In genomic region chr5:132250547-132250946, GRCh38 we compare ENCODE assay signal across 15 cellular contexts. TPM values are rescaled to one million over a fixed set of nuclear protein-coding genes. Genes with fewer than 3 reads are reported as not detected.
A peak's percentile ranks its signal among the peaks of the same experiment; 100 is the strongest.
DNase-seq lines count a peak whose midpoint lies in the region; ATAC-seq and TF ChIP-seq lines count a peak whose summit lies in the region.
"Had no signal": no experiment of that assay in that cellular context is flagged by ENCODE, and none has a peak within 500 bp of the region (broad histone marks: within the 10 kb centered on the region; RNA-seq: fewer than 3 reads in every experiment).

No MANE protein-coding gene starts in this region.

- no peak for TF ChIP-seq EP300 in sigmoid colon (IDR thresholded peaks at IDR 0.05)

- H3K36me3 Mint-ChIP-seq in activated T-helper 1 cell treated with anti-CD3 and anti-CD28 coated beads, Interleukin-12 subunit alpha, Interleukin-12 subunit beta, Interleukin-2, Interleukin-4 antibody, amounts not matched to agents 30 ng/mL and 10 ng/mL and 1 ng/mL, durations not matched to agents 14 hours and 24 hours and 36 hours (ENCODE audit: low read depth) = peaks cover under 1% of the 10 kb centered on the region
- H3K36me3 Mint-ChIP-seq: IgD-negative memory B cell had no signal

- 95 to 96% methylated on average over 2 of the region's 2 CpGs for WGBS in sigmoid colon, 2 donors
- WGBS in psoas muscle, 3 donors = 58 to 83% (median 62%) methylated on average over 2 of the region's 2 CpGs

- TF ChIP-seq POLR2A in sigmoid colon (IDR thresholded peaks at IDR 0.05) (no peak), gastrocnemius medialis (IDR thresholded peaks at IDR 0.05) (no peak)

- H3K4me1 Mint-ChIP-seq in activated T-helper 1 cell treated with anti-CD3 and anti-CD28 coated beads, Interleukin-12 subunit alpha, Interleukin-12 subunit beta, Interleukin-2, Interleukin-4 antibody, amounts not matched to agents 30 ng/mL and 10 ng/mL and 1 ng/mL, durations not matched to agents 14 hours and 24 hours and 36 hours (ENCODE audit: low read depth) = no peaks in the 10 kb centered on the region
- H3K4me1 Mint-ChIP-seq: IgD-negative memory B cell had no signal

- H3K27me3 ChIP-seq in ascending aorta = no peaks in the 10 kb centered on the region
- H3K27me3 ChIP-seq in layer of hippocampus (ENCODE audit: control insufficient read depth, insufficient read depth, low read length) = no peaks in the 10 kb centered on the region
- H3K27me3 ChIP-seq in sigmoid colon = no peaks in the 10 kb centered on the region
- H3K27me3 ChIP-seq in gastrocnemius medialis = no peaks in the 10 kb centered on the region
- H3K27me3 ChIP-seq in psoas muscle (ENCODE audit: insufficient read depth in 3 of 3, low read length in 2 of 3) = no peaks in the 10 kb centered on the region

- no peak overlapping the region for H3K27ac Mint-ChIP-seq in activated T-helper 1 cell treated with anti-CD3 and anti-CD28 coated beads, Interleukin-12 subunit alpha, Interleukin-12 subunit beta, Interleukin-2, Interleukin-4 antibody, amounts not matched to agents 30 ng/mL and 10 ng/mL and 1 ng/mL, durations not matched to agents 14 hours and 24 hours and 36 hours
- H3K27ac Mint-ChIP-seq: IgD-negative memory B cell had no signal

- H3K4me3 Mint-ChIP-seq in activated T-helper 1 cell treated with anti-CD3 and anti-CD28 coated beads, Interleukin-12 subunit alpha, Interleukin-12 subunit beta, Interleukin-2, Interleukin-4 antibody, amounts not matched to agents 30 ng/mL and 10 ng/mL and 1 ng/mL, durations not matched to agents 14 hours and 24 hours and 36 hours = no peak overlapping the region
- H3K4me3 Mint-ChIP-seq: IgD-negative memory B cell had no signal

- no peaks in the 10 kb centered on the region for H3K36me3 ChIP-seq in ascending aorta
- no peaks in the 10 kb centered on the region for H3K36me3 ChIP-seq in sigmoid colon
- H3K36me3 ChIP-seq in gastrocnemius medialis = no peaks in the 10 kb centered on the region
- H3K36me3 ChIP-seq in psoas muscle (ENCODE audit: insufficient read depth in 1 of 2, low read depth in 1 of 2) = no peaks in the 10 kb centered on the region

- peak; percentile 64 for DNase-seq in G401 (ENCODE audit: low spot score)
- DNase-seq in ascending aorta (ENCODE audit: low spot score in 2 of 2) = no peak
- peak; percentile 12 for DNase-seq in sigmoid colon
- no peak for DNase-seq in gastrocnemius medialis
- no peak for DNase-seq in inferior parietal cortex (ENCODE audit: extremely low spot score)
- no peak for DNase-seq in psoas muscle
- no peak for DNase-seq in activated T-helper 1 cell treated with anti-CD3 and anti-CD28 coated beads, Interleukin-12 subunit alpha, Interleukin-12 subunit beta, Interleukin-2, Interleukin-4 antibody, amounts not matched to agents 30 ng/mL and 10 ng/mL and 1 ng/mL, durations not matched to agents 14 hours and 24 hours and 36 hours (ENCODE audit: low spot score)
- DNase-seq: DMS 273 treated with DMSO at 0.1 percent for 48 hours, H7, NCI-H1105 treated with DMSO at 0.1 percent for 48 hours, NCI-H187 treated with DMSO at 0.1 percent for 48 hours, NCI-H69, SHP77 treated with DMSO at 0.1 percent for 48 hours had no signal

- peaks cover 5 to 21% of the 10 kb centered on the region in 2 donors for H3K4me1 ChIP-seq in ascending aorta
- peaks cover 0 to 14% (median 11%) of the 10 kb centered on the region in 4 donors for H3K4me1 ChIP-seq in sigmoid colon
- H3K4me1 ChIP-seq in gastrocnemius medialis = peaks cover 3 to 5% of the 10 kb centered on the region in 2 donors
- peaks cover 8% of the 10 kb centered on the region for H3K4me1 ChIP-seq in psoas muscle

- H3K9me3 ChIP-seq in ascending aorta (peaks cover 0 to 20% of the 10 kb centered on the region in 2 donors), sigmoid colon (no peaks in the 10 kb centered on the region), gastrocnemius medialis (no peaks in the 10 kb centered on the region), psoas muscle (peaks cover 13% of the 10 kb centered on the region)

- peaks cover 20% of the 10 kb centered on the region for H3K27me3 Mint-ChIP-seq in activated T-helper 1 cell treated with anti-CD3 and anti-CD28 coated beads, Interleukin-12 subunit alpha, Interleukin-12 subunit beta, Interleukin-2, Interleukin-4 antibody, amounts not matched to agents 30 ng/mL and 10 ng/mL and 1 ng/mL, durations not matched to agents 14 hours and 24 hours and 36 hours (ENCODE audit: insufficient read depth)

- H3K4me3 ChIP-seq in ascending aorta (no peak overlapping the region), sigmoid colon (no peak overlapping the region), gastrocnemius medialis (no peak overlapping the region), psoas muscle (no peak overlapping the region)

- TF ChIP-seq CTCF in ascending aorta (IDR thresholded peaks at IDR 0.05) (no peak), sigmoid colon (IDR thresholded peaks at IDR 0.05) (no peak), gastrocnemius medialis (IDR thresholded peaks at IDR 0.05 in 4 of 5, conservative IDR thresholded peaks at IDR 0.05 in 1 of 5) (no peak), psoas muscle (IDR thresholded peaks at IDR 0.05) (no peak)

- ATAC-seq in gastrocnemius medialis = no peak
- no peak for ATAC-seq in psoas muscle

- H3K9me3 Mint-ChIP-seq in activated T-helper 1 cell treated with anti-CD3 and anti-CD28 coated beads, Interleukin-12 subunit alpha, Interleukin-12 subunit beta, Interleukin-2, Interleukin-4 antibody, amounts not matched to agents 30 ng/mL and 10 ng/mL and 1 ng/mL, durations not matched to agents 14 hours and 24 hours and 36 hours = peaks cover 14% of the 10 kb centered on the region

- in situ Hi-C loops in G401 (cut with HindIII; ENCODE audit: low sequenced_read_pairs) (no loop called here), gastrocnemius medialis (cut with MboI; ENCODE audit: low sequenced_read_pairs in 4 of 4) (loop anchor here in 1 of 4 donors (25.0 kb wide), 1 partner anchor 262 kb away; no protein-coding TSS in a partner anchor)

- peak overlapping the region; percentile 80 to 88 for H3K27ac ChIP-seq in ascending aorta
- H3K27ac ChIP-seq in layer of hippocampus (ENCODE audit: low read depth, low read length) = peak overlapping the region; percentile 35
- no peak overlapping the region for H3K27ac ChIP-seq in sigmoid colon
- H3K27ac ChIP-seq in gastrocnemius medialis = no peak overlapping the region
- no peak overlapping the region for H3K27ac ChIP-seq in psoas muscle

- intact Hi-C loops in ascending aorta (cut with DNase I) = loop anchor here (5.0 to 10.0 kb wide), 3 partner anchors 146 to 616 kb away; partner anchors contain the start of gene RAPGEF6
- intact Hi-C loops in sigmoid colon (cut with DNase I) = no loop called here
- intact Hi-C loops in gastrocnemius medialis (cut with DNase I; ENCODE audit: low total_unique reads) = no loop called here
- intact Hi-C loops in psoas muscle (cut with DNase I) = no loop called here
- intact Hi-C loops in activated T-helper 1 cell treated with anti-CD3 and anti-CD28 coated beads, Interleukin-12 subunit alpha, Interleukin-12 subunit beta, Interleukin-2, Interleukin-4 antibody, amounts not matched to agents 30 ng/mL and 10 ng/mL and 1 ng/mL, durations not matched to agents 14 hours and 24 hours and 36 hours (cut with micrococcal nuclease) = no loop called here

RNA-seq across cellular contexts. Expression of gene PDLIM4, which starts 6.9 kb away (rescaled TPM):
- total RNA-seq in G401 (2014; rRNA removed; shearing (Covaris generic)) = not detected in 2 replicates
- total RNA-seq in ascending aorta = 49.1 TPM
- 100 to 1,000 TPM in 2 of 4 donors, 10 to 100 TPM in 2; 38.2 to 133 (median 90.1) TPM for total RNA-seq in sigmoid colon
- 10 to 100 TPM in 2 of 3 donors, 1 to 10 TPM in 1; 2.1 to 16.5 (median 11.4) TPM for polyA plus RNA-seq in sigmoid colon
- total RNA-seq in gastrocnemius medialis = 1 to 10 TPM in 3 of 4 donors, under 1 TPM in 1; 0.66 to 8.0 (median 5.3) TPM
- total RNA-seq in psoas muscle = 1 to 10 TPM; 3.2 to 6.6 (median 5.6) TPM
- polyA plus RNA-seq in psoas muscle = 1 to 10 TPM; 1.8 to 6.4 (median 3.0) TPM
- total RNA-seq in activated T-helper 1 cell treated with anti-CD3 and anti-CD28 coated beads, Interleukin-12 subunit alpha, Interleukin-12 subunit beta, Interleukin-2, Interleukin-4 antibody, amounts not matched to agents 30 ng/mL and 10 ng/mL and 1 ng/mL, durations not matched to agents 14 hours and 24 hours and 36 hours = 1.4 and 2.0 TPM in 2 replicates
- polyA plus RNA-seq: IgD-negative memory B cell had no signal

RNA-seq across cellular contexts. Expression of gene P4HA2, which starts 22.9 kb away (rescaled TPM):
- 24.7 and 26.2 TPM in 2 replicates for total RNA-seq in G401 (2014; rRNA removed; shearing (Covaris generic))
- 22.6 TPM for total RNA-seq in ascending aorta
- total RNA-seq in sigmoid colon = 10 to 100 TPM; 23.9 to 35.2 (median 28.9) TPM
- polyA plus RNA-seq in sigmoid colon = 10 to 100 TPM in 2 of 3 donors, 1 to 10 TPM in 1; 4.2 to 24.8 (median 12.5) TPM
- total RNA-seq in gastrocnemius medialis = 10 to 100 TPM in 2 of 4 donors, 1 to 10 TPM in 2; 5.8 to 15.7 (median 10.3) TPM
- 10 to 100 TPM; 12.5 to 21.6 (median 16.6) TPM for total RNA-seq in psoas muscle
- polyA plus RNA-seq in psoas muscle = 10 to 100 TPM; 10.2 to 13.7 (median 13.0) TPM
- 48.7 and 49.4 TPM in 2 replicates for total RNA-seq in activated T-helper 1 cell treated with anti-CD3 and anti-CD28 coated beads, Interleukin-12 subunit alpha, Interleukin-12 subunit beta, Interleukin-2, Interleukin-4 antibody, amounts not matched to agents 30 ng/mL and 10 ng/mL and 1 ng/mL, durations not matched to agents 14 hours and 24 hours and 36 hours

RNA-seq across cellular contexts. Expression of gene SLC22A4, which starts 43.6 kb away (rescaled TPM):
- 0.31 TPM in 1 of 2 replicates, not detected in the other for total RNA-seq in G401 (2014; rRNA removed; shearing (Covaris generic))
- total RNA-seq in ascending aorta (18.1 TPM), sigmoid colon (1 to 10 TPM in 2 of 4 donors, under 1 TPM in 2; 0.49 to 3.4 (median 0.95) TPM), gastrocnemius medialis (1 to 10 TPM; 5.4 to 6.7 (median 6.2) TPM), psoas muscle (10 to 100 TPM in 1 of 4 donors, 1 to 10 TPM in 3; 1.9 to 14.0 (median 2.7) TPM)
- polyA plus RNA-seq in sigmoid colon (1 to 10 TPM in 1 of 3 donors, under 1 TPM in 2; 0.58 to 1.2 (median 0.69) TPM), psoas muscle (10 to 100 TPM in 1 of 3 donors, 1 to 10 TPM in 2; 1.1 to 17.5 (median 5.6) TPM)
- total RNA-seq in activated T-helper 1 cell treated with anti-CD3 and anti-CD28 coated beads, Interleukin-12 subunit alpha, Interleukin-12 subunit beta, Interleukin-2, Interleukin-4 antibody, amounts not matched to agents 30 ng/mL and 10 ng/mL and 1 ng/mL, durations not matched to agents 14 hours and 24 hours and 36 hours = 1.6 and 2.6 TPM in 2 replicates
- polyA plus RNA-seq: IgD-negative memory B cell had no signal

Comparison
In these comparisons a context has a peak if more than half of its experiments do, and no peak if none do; other contexts are left out.
1. DNase-seq: peak in G401 (single experiment) and sigmoid colon (single experiment); none in ascending aorta (0 of 2), gastrocnemius medialis (0 of 2), inferior parietal cortex (single experiment), psoas muscle (0 of 2) and activated T-helper 1 cell treated with anti-CD3 and anti-CD28 coated beads, Interleukin-12 subunit alpha, Interleukin-12 subunit beta, Interleukin-2, Interleukin-4 antibody, amounts not matched to agents 30 ng/mL and 10 ng/mL and 1 ng/mL, durations not matched to agents 14 hours and 24 hours and 36 hours (single experiment).
2. H3K27ac ChIP-seq: peak in ascending aorta (2 of 2) and layer of hippocampus (single experiment); none in sigmoid colon (0 of 4), gastrocnemius medialis (0 of 4) and psoas muscle (single experiment).